16 cellular contexts compared by ENCODE assay signal in genomic region chr5:98975682-98976407, GRCh38.
A peak's percentile ranks its signal among the peaks of the same experiment; 100 is the strongest.
DNase-seq lines count a peak whose midpoint lies in the region; ATAC-seq and FAIRE-seq lines count a peak whose summit lies in the region.
"Had no signal": no experiment of that assay in that cellular context is flagged by ENCODE, and none has a peak within 500 bp of the region (broad histone marks: within the 10 kb centered on the region; RNA-seq: fewer than 3 reads in every experiment).

No MANE protein-coding gene starts in this region.

- peak overlapping the region; percentile 48 for H3K4me2 ChIP-seq in BLaER1

- H3K9me3 ChIP-seq in BLaER1, result no peaks in the 10 kb centered on the region
- H3K9me3 ChIP-seq: gastrocnemius medialis had no signal

- no peaks in the 10 kb centered on the region for H4K20me1 ChIP-seq in BLaER1

- H3K4me1 ChIP-seq in BLaER1, result peaks cover 14% of the 10 kb centered on the region

- H3K27me3 ChIP-seq in BLaER1, result no peaks in the 10 kb centered on the region
- H3K27me3 ChIP-seq: gastrocnemius medialis had no signal

- H3K36me3 ChIP-seq in BLaER1, result no peaks in the 10 kb centered on the region
- H3K36me3 ChIP-seq: gastrocnemius medialis had no signal

- no peak overlapping the region for H3K27ac ChIP-seq in BLaER1
- H3K27ac ChIP-seq: gastrocnemius medialis had no signal

- H3K4me3 ChIP-seq in BLaER1, result no peak overlapping the region
- H3K4me3 ChIP-seq: gastrocnemius medialis had no signal

- H3K9ac ChIP-seq in BLaER1, result no peak overlapping the region

- no peak for DNase-seq in GM19239 (ENCODE audit: insufficient read length, low spot score)
- no peak for DNase-seq in nucleus accumbens (lab: John Stamatoyannopoulos, UW)
- no peak for DNase-seq in DMS79 treated with DMSO at 0.1 percent for 48 hours (lab: John Stamatoyannopoulos, UW)
- no peak for DNase-seq in AML-193 (lab: John Stamatoyannopoulos, UW)
- no peak for DNase-seq in 8988T
- DNase-seq: gastrocnemius medialis; H7; NCI-H510A treated with DMSO at 0.1 percent for 48 hours; SIG-M5; stimulated activated CD4-positive, alpha-beta T cell treated with anti-CD3 and anti-CD28 coated beads, Interleukin-4, amount 100 ng/mL, for 1 hour had no signal

- ATAC-seq in HG02763 (IDR thresholded peaks at IDR 0.05; ENCODE audit: unreplicated experiment) (peak; percentile 87), HG03520 (IDR thresholded peaks at IDR 0.05; ENCODE audit: unreplicated experiment) (peak; percentile 75)
- ATAC-seq: activated CD4-positive, CD25-positive, alpha-beta regulatory T cell treated with anti-CD3 and anti-CD28 coated beads, Interleukin-2, amount 50 U/mL, for 24 hours; gastrocnemius medialis had no signal

- FAIRE-seq in GM19239 (lab: Jason Lieb, UNC), result peak; percentile 91
- FAIRE-seq: colon, G401.6 had no signal
